In the genomic region with DNA sequence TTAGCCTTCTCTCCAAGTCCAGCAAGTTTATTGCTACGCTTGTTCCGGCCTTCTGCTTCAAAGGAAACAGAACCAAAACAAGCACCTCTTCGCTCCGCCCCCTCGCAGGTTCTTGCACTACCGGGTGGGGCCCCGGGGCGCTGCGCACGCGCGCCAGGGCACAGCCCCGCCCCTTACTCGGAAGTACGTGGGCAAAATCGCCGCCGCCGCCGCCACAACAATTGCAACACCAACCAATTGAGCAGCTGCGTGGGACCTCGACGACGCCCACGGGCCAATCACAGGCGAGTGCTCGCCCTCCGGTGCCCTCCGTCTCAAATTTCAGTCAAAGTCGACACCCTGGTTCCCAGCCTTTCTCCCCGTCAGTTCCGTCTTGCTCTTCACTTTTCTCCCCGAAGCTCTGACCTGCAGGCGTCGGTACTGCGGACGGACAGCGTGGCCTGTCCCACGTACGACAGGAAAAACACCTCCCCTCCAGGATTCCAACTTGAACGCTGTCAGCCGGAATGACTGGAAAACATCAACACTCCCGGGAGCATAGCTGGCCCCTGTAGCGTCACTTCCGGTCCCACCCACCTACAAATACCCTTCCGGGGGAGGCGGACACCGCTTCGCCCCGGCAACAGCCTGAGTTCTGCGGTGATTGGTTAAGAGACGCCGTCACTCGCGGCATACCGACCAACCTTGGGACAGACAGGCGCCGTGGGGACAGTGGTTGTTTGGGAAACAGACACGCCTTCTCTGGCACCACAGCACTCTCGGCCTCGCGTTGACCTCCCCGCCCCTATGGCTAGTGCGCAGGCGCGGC, we compare ENCODE assay signal across 8 cellular contexts. TPM values are rescaled to one million over a fixed set of nuclear protein-coding genes. Genes with fewer than 3 reads are reported as not detected.
A peak's percentile ranks its signal among the peaks of the same experiment; 100 is the strongest.
DNase-seq lines count a peak whose midpoint lies in the region; ATAC-seq and TF ChIP-seq lines count a peak whose summit lies in the region.

No MANE protein-coding gene starts in this region.

- no peaks in the 10 kb centered on the region for H3K27me3 ChIP-seq in CD4-positive, CD25-positive, alpha-beta regulatory T cell (ENCODE audit: control insufficient read depth, insufficient read depth, low read length)
- H3K27me3 ChIP-seq in dorsolateral prefrontal cortex, result peaks cover 0 to 41% (median 0%) of the 10 kb centered on the region in 45 donors
- no peaks in the 10 kb centered on the region for H3K27me3 ChIP-seq in right lobe of liver

- peaks cover 18% of the 10 kb centered on the region for H3K27me3 Mint-ChIP-seq in CD4-positive, CD25-positive, alpha-beta regulatory T cell
- no peaks in the 10 kb centered on the region for H3K27me3 Mint-ChIP-seq in activated CD4-positive, alpha-beta memory T cell treated with anti-CD3 and anti-CD28 coated beads for 36 hours

- H3K27ac Mint-ChIP-seq in CD4-positive, CD25-positive, alpha-beta regulatory T cell, result peak overlapping the region; percentile 92 to 100 (median 100)
- H3K27ac Mint-ChIP-seq in activated CD4-positive, alpha-beta memory T cell treated with anti-CD3 and anti-CD28 coated beads for 36 hours, result peak overlapping the region; percentile 100

- 50% methylated on average over 14 of the region's 66 CpGs for WGBS in right lobe of liver (ENCODE audit: insufficient coverage, low coverage, low lambda C conversion rate, missing lambda C conversion rate)

- peak overlapping the region; percentile 79 for H3K4me3 ChIP-seq in CD4-positive, CD25-positive, alpha-beta regulatory T cell (ENCODE audit: low read depth, low read length)
- H3K4me3 ChIP-seq in dorsolateral prefrontal cortex, result peak overlapping the region; percentile 34 to 79 (median 68)
- H3K4me3 ChIP-seq in right lobe of liver, result peak overlapping the region; percentile 47 to 70 (median 63)

- no peaks in the 10 kb centered on the region for H3K9me3 Mint-ChIP-seq in CD4-positive, CD25-positive, alpha-beta regulatory T cell
- no peaks in the 10 kb centered on the region for H3K9me3 Mint-ChIP-seq in activated CD4-positive, alpha-beta memory T cell treated with anti-CD3 and anti-CD28 coated beads for 36 hours

- peak in 1 of 56 donors; percentile 9 for TF ChIP-seq CTCF in dorsolateral prefrontal cortex (IDR thresholded peaks at IDR 0.05 in 54 of 56, conservative IDR thresholded peaks at IDR 0.05 in 2 of 56; ENCODE audit: low read depth in 1 of 56, partially characterized antibody in 56 of 56)
- TF ChIP-seq CTCF in right lobe of liver (IDR thresholded peaks at IDR 0.05), result no peak

- H3K4me3 Mint-ChIP-seq in CD4-positive, CD25-positive, alpha-beta regulatory T cell, result peak overlapping the region; percentile 94 to 99 (median 98)
- H3K4me3 Mint-ChIP-seq in activated CD4-positive, alpha-beta memory T cell treated with anti-CD3 and anti-CD28 coated beads for 36 hours, result peak overlapping the region; percentile 99

- ATAC-seq in CD4-positive, CD25-positive, alpha-beta regulatory T cell (ENCODE audit: low read depth in 2 of 2), result peak; percentile 81 to 86
- ATAC-seq in GM19452 (IDR thresholded peaks at IDR 0.05; ENCODE audit: unreplicated experiment) (peak; percentile 80), HG03575 (IDR thresholded peaks at IDR 0.05; ENCODE audit: extremely low read depth, insufficient number of reproducible peaks, low FRiP score, unreplicated experiment) (peak; percentile 44), right lobe of liver (peak; percentile 90 to 93 (median 92))

- peaks cover 3% of the 10 kb centered on the region for H3K36me3 Mint-ChIP-seq in CD4-positive, CD25-positive, alpha-beta regulatory T cell
- H3K36me3 Mint-ChIP-seq in activated CD4-positive, alpha-beta memory T cell treated with anti-CD3 and anti-CD28 coated beads for 36 hours, result peaks cover 19% of the 10 kb centered on the region

- TF ChIP-seq POLR2A in right lobe of liver (IDR thresholded peaks at IDR 0.05), result peak; percentile 59

- H3K4me1 Mint-ChIP-seq in CD4-positive, CD25-positive, alpha-beta regulatory T cell, result peaks cover 0 to 48% (median 26%) of the 10 kb centered on the region in 4 donors
- peaks cover 32% of the 10 kb centered on the region for H3K4me1 Mint-ChIP-seq in activated CD4-positive, alpha-beta memory T cell treated with anti-CD3 and anti-CD28 coated beads for 36 hours (ENCODE audit: low read depth)

- H3K36me3 ChIP-seq in CD4-positive, CD25-positive, alpha-beta regulatory T cell (ENCODE audit: control insufficient read depth, insufficient read depth, low read length), result peaks cover 14% of the 10 kb centered on the region
- peaks cover 0 to 5% (median 0%) of the 10 kb centered on the region in 4 donors for H3K36me3 ChIP-seq in right lobe of liver

- CTCF ChIA-PET in activated CD4-positive, alpha-beta memory T cell treated with anti-CD3 and anti-CD28 coated beads for 36 hours (lab: Charles Lee), result interaction anchor here (0.6 to 1.6 kb wide), 5 partner anchors 12 to 1868 kb away, joined by 3 to 7 read pairs (median 5); no protein-coding TSS in a partner anchor

- intact Hi-C loops in activated CD4-positive, alpha-beta memory T cell treated with anti-CD3 and anti-CD28 coated beads for 36 hours (cut with micrococcal nuclease), result loop anchor here (1.0 to 10.0 kb wide), 7 partner anchors 21 to 309 kb away; a partner anchor contains a TSS
- intact Hi-C loops in dorsolateral prefrontal cortex (cut with DNase I) (loop anchor here (5.0 kb wide), 3 partner anchors 41 to 84 kb away; a partner anchor contains a TSS), right lobe of liver (cut with DNase I) (loop anchor here in 1 of 2 donors (10.0 kb wide), 1 partner anchor 53 kb away; no protein-coding TSS in a partner anchor)

- no peaks in the 10 kb centered on the region for H3K9me3 ChIP-seq in CD4-positive, CD25-positive, alpha-beta regulatory T cell (ENCODE audit: control insufficient read depth in 2 of 2, low read length in 2 of 2)
- no peaks in the 10 kb centered on the region for H3K9me3 ChIP-seq in right lobe of liver

- peak; percentile 91 to 96 (median 95) for DNase-seq in CD4-positive, CD25-positive, alpha-beta regulatory T cell
- DNase-seq in NCI-H82 (lab: John Stamatoyannopoulos, UW) (peak; percentile 99), dorsolateral prefrontal cortex (peak; percentile 87 to 98 (median 96)), right lobe of liver (peak; percentile 94 to 98 (median 97))
- DNase-seq in activated CD4-positive, alpha-beta memory T cell treated with anti-CD3 and anti-CD28 coated beads for 36 hours, result peak; percentile 95
- peak; percentile 93 for DNase-seq in stimulated activated CD4-positive, alpha-beta T cell treated with anti-CD3 and anti-CD28 coated beads, Interleukin-4, amount 100 ng/mL, for 24 hours

- H3K27ac ChIP-seq in CD4-positive, CD25-positive, alpha-beta regulatory T cell (ENCODE audit: insufficient read depth, low read length, poor library complexity, severe bottlenecking), result peak overlapping the region; percentile 99
- H3K27ac ChIP-seq in dorsolateral prefrontal cortex (peak overlapping the region; percentile 79 to 99 (median 95)), right lobe of liver (peak overlapping the region; percentile 90 to 95 (median 92))

- POLR2A ChIA-PET in activated CD4-positive, alpha-beta memory T cell treated with anti-CD3 and anti-CD28 coated beads for 36 hours (lab: Charles Lee), result interaction anchor here (0.7 to 2.0 kb wide), 11 partner anchors 12 to 282 kb away, joined by 3 to 11 read pairs (median 3); a partner anchor contains a TSS

- peaks cover 43% of the 10 kb centered on the region for H3K4me1 ChIP-seq in CD4-positive, CD25-positive, alpha-beta regulatory T cell (ENCODE audit: control insufficient read depth, insufficient read depth, low read length, poor library complexity, severe bottlenecking)
- H3K4me1 ChIP-seq in right lobe of liver, result peaks cover 0 to 6% (median 0%) of the 10 kb centered on the region in 4 donors

RNA-seq across cellular contexts. Expression of a gene that starts 0.6 kb away (rescaled TPM):
- total RNA-seq in CD4-positive, CD25-positive, alpha-beta regulatory T cell, result 110 TPM
- 10 to 100 TPM; 20.2 to 38.2 (median 26.4) TPM for polyA plus RNA-seq in CD4-positive, CD25-positive, alpha-beta regulatory T cell
- 10 to 100 TPM; 83.4 to 85.4 TPM for total RNA-seq in activated CD4-positive, alpha-beta memory T cell treated with anti-CD3 and anti-CD28 coated beads for 36 hours
- total RNA-seq in dorsolateral prefrontal cortex (10 to 100 TPM; 54.9 to 94.8 (median 73.2) TPM), right lobe of liver (10 to 100 TPM; 14.4 to 24.1 (median 21.6) TPM)

RNA-seq across cellular contexts. Expression of a gene that starts 13.6 kb away (rescaled TPM):
- total RNA-seq in CD4-positive, CD25-positive, alpha-beta regulatory T cell, result 2.3 TPM
- polyA plus RNA-seq in CD4-positive, CD25-positive, alpha-beta regulatory T cell, result under 1 TPM; 0.05 to 0.11 (median 0.07) TPM
- 1 to 10 TPM; 2.4 to 2.5 TPM for total RNA-seq in activated CD4-positive, alpha-beta memory T cell treated with anti-CD3 and anti-CD28 coated beads for 36 hours
- total RNA-seq in dorsolateral prefrontal cortex (10 to 100 TPM in 2 of 120 experiments, 1 to 10 TPM in 118; 2.8 to 11.3 (median 4.6) TPM), right lobe of liver (1 to 10 TPM in 1 of 6 experiments, under 1 TPM in 5; 0.31 to 1.2 (median 0.46) TPM)

RNA-seq across cellular contexts. Expression of a gene that starts 39.2 kb away (rescaled TPM):
- 391 TPM for total RNA-seq in CD4-positive, CD25-positive, alpha-beta regulatory T cell
- polyA plus RNA-seq in CD4-positive, CD25-positive, alpha-beta regulatory T cell, result 100 to 1,000 TPM; 475 to 549 (median 501) TPM
- 100 to 1,000 TPM; 386 to 401 TPM for total RNA-seq in activated CD4-positive, alpha-beta memory T cell treated with anti-CD3 and anti-CD28 coated beads for 36 hours
- 10 to 100 TPM in 115 of 120 experiments, 1 to 10 TPM in 5; 7.8 to 30.4 (median 15.2) TPM for total RNA-seq in dorsolateral prefrontal cortex
- 1 to 10 TPM; 1.7 to 8.8 (median 6.8) TPM for total RNA-seq in right lobe of liver

RNA-seq across cellular contexts. Expression of a gene that starts 44.0 kb away (rescaled TPM):
- 126 TPM for total RNA-seq in CD4-positive, CD25-positive, alpha-beta regulatory T cell
- polyA plus RNA-seq in CD4-positive, CD25-positive, alpha-beta regulatory T cell, result 10 to 100 TPM in 1 of 4 donors, 1 to 10 TPM in 3; 8.3 to 10.6 (median 9.2) TPM
- 10 to 100 TPM; 76.1 to 78.4 TPM for total RNA-seq in activated CD4-positive, alpha-beta memory T cell treated with anti-CD3 and anti-CD28 coated beads for 36 hours
- 100 to 1,000 TPM in 117 of 120 experiments, 10 to 100 TPM in 3; 95.2 to 201 (median 126) TPM for total RNA-seq in dorsolateral prefrontal cortex
- 10 to 100 TPM; 15.3 to 32.1 (median 22.0) TPM for total RNA-seq in right lobe of liver

RNA-seq across cellular contexts. Expression of a gene that starts 46.6 kb away (rescaled TPM):
- 50.0 TPM for total RNA-seq in CD4-positive, CD25-positive, alpha-beta regulatory T cell
- polyA plus RNA-seq in CD4-positive, CD25-positive, alpha-beta regulatory T cell, result 10 to 100 TPM in 2 of 4 donors, 1 to 10 TPM in 2; 7.4 to 13.8 (median 9.0) TPM
- 10 to 100 TPM; 16.9 to 19.2 TPM for total RNA-seq in activated CD4-positive, alpha-beta memory T cell treated with anti-CD3 and anti-CD28 coated beads for 36 hours
- total RNA-seq in dorsolateral prefrontal cortex (10 to 100 TPM; 13.1 to 27.2 (median 18.8) TPM), right lobe of liver (10 to 100 TPM; 15.0 to 19.5 (median 17.3) TPM)

Comparison
In these comparisons a context has a peak if more than half of its experiments do, and no peak if none do; other contexts are left out.
1. Peak in every context shown above with its lines: DNase-seq, ATAC-seq, H3K4me3 ChIP-seq and H3K27ac ChIP-seq.
2. RNA of a gene that starts 39.2 kb away (total RNA-seq): 386 to 401 TPM in activated CD4-positive, alpha-beta memory T cell treated with anti-CD3 and anti-CD28 coated beads for 36 hours and 391 TPM in CD4-positive, CD25-positive, alpha-beta regulatory T cell (single experiment); 7.8 to 30.4 TPM in dorsolateral prefrontal cortex and 1.7 to 8.8 TPM in right lobe of liver; every median in the first group is over 10 times any median in the second.